In the genomic region with DNA sequence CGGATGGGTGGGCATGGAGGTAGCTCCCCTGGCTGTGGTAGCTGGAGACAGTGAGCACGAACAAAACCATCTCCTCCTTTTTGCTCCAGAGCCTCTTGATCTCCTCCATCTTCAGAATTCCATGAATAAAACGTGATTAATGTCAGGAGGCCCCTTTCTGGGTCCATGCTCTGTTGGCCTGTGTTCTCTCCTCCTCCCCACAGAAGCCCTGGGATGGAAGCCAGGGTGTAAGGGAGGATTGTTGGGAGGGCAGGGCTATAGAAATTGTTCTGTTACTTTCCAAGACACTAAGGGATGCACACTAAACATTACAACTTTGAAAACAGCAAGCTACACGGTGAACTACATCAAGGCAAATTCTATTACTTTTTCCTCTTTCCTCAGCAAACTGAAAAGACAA, we compare ENCODE assay signal across 15 cellular contexts.
DNase-seq lines count a peak whose midpoint lies in the region; ATAC-seq, FAIRE-seq and TF ChIP-seq lines count a peak whose summit lies in the region.
"Had no signal": no experiment of that assay in that cellular context is flagged by ENCODE, and none has a peak within 500 bp of the region (broad histone marks: within the 10 kb centered on the region; RNA-seq: fewer than 3 reads in every experiment).

No MANE protein-coding gene starts in this region.

- H3K4me3 ChIP-seq in OCI-LY1 (ENCODE audit: low read depth, low read length, poor library complexity, severe bottlenecking) (no peak overlapping the region), rectal smooth muscle tissue (ENCODE audit: low read length) (no peak overlapping the region)
- H3K4me3 ChIP-seq: lung had no signal

- peak overlapping the region; percentile 3; the same call in 1 of the 2 replicates for H3K4me2 ChIP-seq in OCI-LY1 (ENCODE audit: low read length)

- intact Hi-C loops in CD4-positive, alpha-beta T cell (cut with DNase I, micrococcal nuclease), result no loop called here

- peak overlapping the region; percentile 3; the same call in 1 of the 2 replicates for H3K9ac ChIP-seq in OCI-LY1 (ENCODE audit: low read length)
- H3K9ac ChIP-seq in rectal smooth muscle tissue (ENCODE audit: low read length), result no peak overlapping the region

- no peak for TF ChIP-seq CTCF in CD4-positive, alpha-beta T cell (IDR thresholded peaks at IDR 0.05)
- TF ChIP-seq CTCF in OCI-LY1 (IDR thresholded peaks at IDR 0.05; ENCODE audit: low read length), result no peak

- no peaks in the 10 kb centered on the region for H3K9me3 Mint-ChIP-seq in CD4-positive, alpha-beta T cell

- no peak overlapping the region for H3K27ac ChIP-seq in CD4-positive, alpha-beta T cell (ENCODE audit: low read depth, low read length)
- peak overlapping the region; percentile 80 for H3K27ac ChIP-seq in OCI-LY1 (ENCODE audit: low read depth, low read length, poor library complexity, severe bottlenecking)
- H3K27ac ChIP-seq in rectal smooth muscle tissue (ENCODE audit: low read depth, low read length), result peak overlapping the region; percentile 83
- H3K27ac ChIP-seq: epithelial cell of prostate, RWPE1 had no signal

- no peak overlapping the region for H2AFZ ChIP-seq in OCI-LY1 (ENCODE audit: low read length)

- no peak for ATAC-seq in CD4-positive, alpha-beta T cell (ENCODE audit: poor library complexity)

- no peak overlapping the region for H3K4me3 Mint-ChIP-seq in CD4-positive, alpha-beta T cell

- H3K27me3 Mint-ChIP-seq in CD4-positive, alpha-beta T cell, result no peaks in the 10 kb centered on the region

- no peak for DNase-seq in CD4-positive, alpha-beta T cell
- DNase-seq in stimulated activated naive CD4-positive, alpha-beta T cell treated with Interleukin-2 at 50 U/mL for 16 hours (lab: John Stamatoyannopoulos, UW), result no peak
- no peak for DNase-seq in NCI-H82 (lab: John Stamatoyannopoulos, UW)
- DNase-seq in DMS53 (lab: John Stamatoyannopoulos, UW), result no peak
- no peak for DNase-seq in NCI-H1694 (lab: John Stamatoyannopoulos, UW)
- DNase-seq: activated T-cell treated with anti-CD3 and anti-CD28 coated beads for 4 hours, glutamatergic neuron, T-helper 1 cell had no signal

- H3K4me1 ChIP-seq in OCI-LY1 (ENCODE audit: insufficient read depth, low read length, severe bottlenecking), result peaks cover 88% of the 10 kb centered on the region
- peaks cover 71% of the 10 kb centered on the region for H3K4me1 ChIP-seq in rectal smooth muscle tissue (ENCODE audit: control insufficient read depth, insufficient read depth, low read length)

- no peaks in the 10 kb centered on the region for H3K9me2 ChIP-seq in OCI-LY1 (ENCODE audit: low read depth, low read length)

- FAIRE-seq in endometrium (lab: Jason Lieb, UNC), result peak; percentile 37
- FAIRE-seq: D721Med had no signal

- no peaks in the 10 kb centered on the region for H3K79me2 ChIP-seq in OCI-LY1 (ENCODE audit: insufficient read depth, low read length)

- peaks cover 74% of the 10 kb centered on the region for H3K36me3 Mint-ChIP-seq in CD4-positive, alpha-beta T cell (ENCODE audit: low read depth)

- POLR2A ChIA-PET in CD4-positive, alpha-beta T cell (lab: Charles Lee), result interaction anchor here (1.0 to 2.3 kb wide), 2 partner anchors 9 to 12 kb away, joined by 3 to 18 read pairs; no protein-coding TSS in a partner anchor

- no peaks in the 10 kb centered on the region for H3K27me3 ChIP-seq in CD4-positive, alpha-beta T cell (ENCODE audit: control insufficient read depth, insufficient read depth, low read length)
- H3K27me3 ChIP-seq in OCI-LY1 (ENCODE audit: insufficient read depth, low read length), result no peaks in the 10 kb centered on the region
- no peaks in the 10 kb centered on the region for H3K27me3 ChIP-seq in rectal smooth muscle tissue (ENCODE audit: control insufficient read depth, insufficient read depth, low read length)

- no peaks in the 10 kb centered on the region for H4K20me1 ChIP-seq in OCI-LY1 (ENCODE audit: insufficient read depth, low read length)

- CTCF ChIA-PET in CD4-positive, alpha-beta T cell (lab: Charles Lee), result interaction anchor here (0.6 to 0.9 kb wide), 4 partner anchors 13 to 190 kb away, joined by 3 to 4 read pairs (median 3); no protein-coding TSS in a partner anchor

- no peaks in the 10 kb centered on the region for H3F3A ChIP-seq in OCI-LY1 (ENCODE audit: insufficient read depth, low read length)

- H3K4me1 Mint-ChIP-seq in CD4-positive, alpha-beta T cell (ENCODE audit: low read depth), result peaks cover 84% of the 10 kb centered on the region

- H3K36me3 ChIP-seq in OCI-LY1 (ENCODE audit: insufficient read depth, low read length) (peaks cover 28% of the 10 kb centered on the region), rectal smooth muscle tissue (ENCODE audit: control insufficient read depth, insufficient read depth, low read length) (no peaks in the 10 kb centered on the region)

- H3K27ac Mint-ChIP-seq in CD4-positive, alpha-beta T cell, result peak overlapping the region; percentile 83

- no peaks in the 10 kb centered on the region for H3K9me3 ChIP-seq in CD4-positive, alpha-beta T cell (ENCODE audit: control insufficient read depth, low read length)
- H3K9me3 ChIP-seq in OCI-LY1 (ENCODE audit: low read length), result no peaks in the 10 kb centered on the region
